9 cellular contexts compared by ENCODE assay signal in genomic region chr22:35308480-35308945, GRCh38. TPM values are rescaled to one million over a fixed set of nuclear protein-coding genes. Genes with fewer than 3 reads are reported as not detected.
DNase-seq lines count a peak whose midpoint lies in the region; ATAC-seq and TF ChIP-seq lines count a peak whose summit lies in the region.
"Had no signal": no experiment of that assay in that cellular context is flagged by ENCODE, and none has a peak within 500 bp of the region (broad histone marks: within the 10 kb centered on the region; RNA-seq: fewer than 3 reads in every experiment).

No MANE protein-coding gene starts in this region.

- H2AFZ ChIP-seq in OCI-LY3 (ENCODE audit: low read depth, low read length) = no peak overlapping the region

- DNase-seq in left ventricle myocardium inferior (no peak), Right ventricle myocardium superior (no peak), vagina (ENCODE audit: extremely low spot score in 2 of 2) (no peak), NCI-H446 treated with DMSO at 0.1 percent for 48 hours (lab: John Stamatoyannopoulos, UW) (no peak), NCI-H2107 treated with DMSO at 0.1 percent for 48 hours (lab: John Stamatoyannopoulos, UW; ENCODE audit: unreplicated experiment) (no peak)
- DNase-seq: activated naive CD4-positive, alpha-beta T cell treated with anti-CD3 and anti-CD28 coated beads, Interleukin-2, amount 50 U/mL, for 16 hours had no signal

- H3K36me3 ChIP-seq in left ventricle myocardium inferior (no peaks in the 10 kb centered on the region), OCI-LY3 (replicated peaks; ENCODE audit: low read depth, low read length) (no peaks in the 10 kb centered on the region), thymus (ENCODE audit: control insufficient read depth, insufficient read depth) (no peaks in the 10 kb centered on the region), vagina (no peaks in the 10 kb centered on the region)

- H3K4me1 ChIP-seq in left ventricle myocardium inferior (peaks cover 99% of the 10 kb centered on the region), OCI-LY3 (ENCODE audit: low read length) (peaks cover 64% of the 10 kb centered on the region), thymus (ENCODE audit: control insufficient read depth, insufficient read depth, low read length) (peaks cover 23% of the 10 kb centered on the region), vagina (peaks cover 64% of the 10 kb centered on the region)

- TF ChIP-seq CTCF in left ventricle myocardium inferior (IDR thresholded peaks at IDR 0.05; ENCODE audit: borderline replicate concordance) (no peak), OCI-LY3 (IDR thresholded peaks at IDR 0.05; ENCODE audit: low read depth, low read length) (no peak), vagina (IDR thresholded peaks at IDR 0.05) (no peak)

- H3K9me3 ChIP-seq in left ventricle myocardium inferior (replicated peaks) (no peaks in the 10 kb centered on the region), OCI-LY3 (ENCODE audit: insufficient read depth, low read length) (no peaks in the 10 kb centered on the region), thymus (ENCODE audit: control insufficient read depth) (no peaks in the 10 kb centered on the region), vagina (no peaks in the 10 kb centered on the region)

- H3K79me2 ChIP-seq in OCI-LY3 (ENCODE audit: low read length) = no peaks in the 10 kb centered on the region

- ATAC-seq in Right ventricle myocardium superior (ENCODE audit: poor library complexity) = no peak
- peak; percentile 41 for ATAC-seq in HG02884 (IDR thresholded peaks at IDR 0.05; ENCODE audit: unreplicated experiment)

- H3K27ac ChIP-seq in left ventricle myocardium inferior (replicated peaks) = peak overlapping the region; percentile 94
- H3K27ac ChIP-seq in OCI-LY3 (ENCODE audit: low read length) = peak overlapping the region; percentile 82
- peak overlapping the region; percentile 66 for H3K27ac ChIP-seq in thymus (ENCODE audit: low read depth)
- no peak overlapping the region for H3K27ac ChIP-seq in vagina

- H3K4me2 ChIP-seq in OCI-LY3 (ENCODE audit: low read length) = peak overlapping the region; percentile 79

- H3K9ac ChIP-seq in OCI-LY3 (ENCODE audit: low read length) = peak overlapping the region; percentile 6; the same call in 1 of the 2 replicates

- no peak overlapping the region for H3K4me3 ChIP-seq in left ventricle myocardium inferior
- H3K4me3 ChIP-seq in OCI-LY3 (ENCODE audit: low read length) = peak overlapping the region; percentile 4; the same call in 1 of the 2 replicates
- H3K4me3 ChIP-seq in thymus (ENCODE audit: low read length) = no peak overlapping the region
- no peak overlapping the region for H3K4me3 ChIP-seq in vagina

- intact Hi-C loops in left ventricle myocardium inferior (cut with micrococcal nuclease) (no loop called here), Right ventricle myocardium superior (cut with DNase I) (no loop called here), vagina (cut with DNase I) (no loop called here)

- no peaks in the 10 kb centered on the region for H4K20me1 ChIP-seq in OCI-LY3 (ENCODE audit: insufficient read depth, low read length)

- 16% methylated on average over 5 of the region's 5 CpGs for WGBS in thymus

- no peak for TF ChIP-seq POLR2A in vagina (IDR thresholded peaks at IDR 0.05)

- no peaks in the 10 kb centered on the region for H3K27me3 ChIP-seq in left ventricle myocardium inferior (ENCODE audit: low read depth)
- H3K27me3 ChIP-seq in OCI-LY3 (ENCODE audit: low read depth, low read length) = no peaks in the 10 kb centered on the region
- no peaks in the 10 kb centered on the region for H3K27me3 ChIP-seq in thymus (ENCODE audit: control insufficient read depth, insufficient read depth)
- no peaks in the 10 kb centered on the region for H3K27me3 ChIP-seq in vagina

RNA-seq across cellular contexts. Expression of gene TOM1, which starts 8.8 kb away (rescaled TPM):
- 68.0 TPM for total RNA-seq in left ventricle myocardium inferior
- total RNA-seq in Right ventricle myocardium superior = 68.6 TPM
- polyA plus RNA-seq in thymus = 41.8 TPM
- 120 TPM for total RNA-seq in vagina

RNA-seq across cellular contexts. Expression of gene HMGXB4, which starts 51.2 kb away (rescaled TPM):
- 8.6 TPM for total RNA-seq in left ventricle myocardium inferior
- 7.5 TPM for total RNA-seq in Right ventricle myocardium superior
- polyA plus RNA-seq in thymus = 8.8 TPM
- 12.8 TPM for total RNA-seq in vagina
